Comparison of ENCODE assay signal across 1 cellular context in the genomic region with DNA sequence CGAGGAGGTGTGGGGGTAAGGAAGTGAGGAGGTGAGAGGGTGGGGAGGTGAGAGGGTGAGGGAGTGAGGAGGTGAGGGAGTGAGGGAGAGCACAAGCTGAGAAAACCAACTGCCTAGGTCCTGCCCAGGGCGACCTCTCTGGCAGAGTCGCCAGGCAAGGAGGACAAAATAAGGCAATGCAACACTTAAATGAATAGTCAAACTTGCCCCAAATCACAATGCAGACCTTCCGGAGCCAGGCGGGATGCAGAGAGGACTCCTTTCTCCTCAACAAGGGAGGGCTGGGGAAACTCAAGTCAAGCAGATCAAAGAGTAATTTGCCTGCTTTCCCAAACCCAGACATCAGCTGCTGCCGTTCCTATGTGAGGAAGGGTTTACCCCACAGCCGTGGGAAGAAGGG.
TF ChIP-seq lines count a peak whose summit lies in the region.

No MANE protein-coding gene starts in this region.

TF ChIP-seq in GM12878, 131 proteins besides CTCF, POLR2A, EP300 and RAD21 (continued from another document):
- no peak for TF ChIP-seq SKIL (IDR thresholded peaks at IDR 0.05; ENCODE audit: low read depth, poor library complexity, severe bottlenecking)
- no peak for TF ChIP-seq SMAD5 (IDR thresholded peaks at IDR 0.05; ENCODE audit: low read depth)
- TF ChIP-seq, protein P1, sequence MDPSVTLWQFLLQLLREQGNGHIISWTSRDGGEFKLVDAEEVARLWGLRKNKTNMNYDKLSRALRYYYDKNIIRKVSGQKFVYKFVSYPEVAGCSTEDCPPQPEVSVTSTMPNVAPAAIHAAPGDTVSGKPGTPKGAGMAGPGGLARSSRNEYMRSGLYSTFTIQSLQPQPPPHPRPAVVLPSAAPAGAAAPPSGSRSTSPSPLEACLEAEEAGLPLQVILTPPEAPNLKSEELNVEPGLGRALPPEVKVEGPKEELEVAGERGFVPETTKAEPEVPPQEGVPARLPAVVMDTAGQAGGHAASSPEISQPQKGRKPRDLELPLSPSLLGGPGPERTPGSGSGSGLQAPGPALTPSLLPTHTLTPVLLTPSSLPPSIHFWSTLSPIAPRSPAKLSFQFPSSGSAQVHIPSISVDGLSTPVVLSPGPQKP (IDR thresholded peaks at IDR 0.05; ENCODE audit: low read depth, low read length): no peak
- no peak for TF ChIP-seq PBX3 (IDR thresholded peaks at IDR 0.05; ENCODE audit: insufficient replicate concordance, low read depth, low read length)
- TF ChIP-seq, protein P2, sequence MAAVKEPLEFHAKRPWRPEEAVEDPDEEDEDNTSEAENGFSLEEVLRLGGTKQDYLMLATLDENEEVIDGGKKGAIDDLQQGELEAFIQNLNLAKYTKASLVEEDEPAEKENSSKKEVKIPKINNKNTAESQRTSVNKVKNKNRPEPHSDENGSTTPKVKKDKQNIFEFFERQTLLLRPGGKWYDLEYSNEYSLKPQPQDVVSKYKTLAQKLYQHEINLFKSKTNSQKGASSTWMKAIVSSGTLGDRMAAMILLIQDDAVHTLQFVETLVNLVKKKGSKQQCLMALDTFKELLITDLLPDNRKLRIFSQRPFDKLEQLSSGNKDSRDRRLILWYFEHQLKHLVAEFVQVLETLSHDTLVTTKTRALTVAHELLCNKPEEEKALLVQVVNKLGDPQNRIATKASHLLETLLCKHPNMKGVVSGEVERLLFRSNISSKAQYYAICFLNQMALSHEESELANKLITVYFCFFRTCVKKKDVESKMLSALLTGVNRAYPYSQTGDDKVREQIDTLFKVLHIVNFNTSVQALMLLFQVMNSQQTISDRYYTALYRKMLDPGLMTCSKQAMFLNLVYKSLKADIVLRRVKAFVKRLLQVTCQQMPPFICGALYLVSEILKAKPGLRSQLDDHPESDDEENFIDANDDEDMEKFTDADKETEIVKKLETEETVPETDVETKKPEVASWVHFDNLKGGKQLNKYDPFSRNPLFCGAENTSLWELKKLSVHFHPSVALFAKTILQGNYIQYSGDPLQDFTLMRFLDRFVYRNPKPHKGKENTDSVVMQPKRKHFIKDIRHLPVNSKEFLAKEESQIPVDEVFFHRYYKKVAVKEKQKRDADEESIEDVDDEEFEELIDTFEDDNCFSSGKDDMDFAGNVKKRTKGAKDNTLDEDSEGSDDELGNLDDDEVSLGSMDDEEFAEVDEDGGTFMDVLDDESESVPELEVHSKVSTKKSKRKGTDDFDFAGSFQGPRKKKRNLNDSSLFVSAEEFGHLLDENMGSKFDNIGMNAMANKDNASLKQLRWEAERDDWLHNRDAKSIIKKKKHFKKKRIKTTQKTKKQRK (IDR thresholded peaks at IDR 0.05; ENCODE audit: low read depth, low read length): no peak
- TF ChIP-seq HSF1 (IDR thresholded peaks at IDR 0.05; ENCODE audit: low read depth, low read length): no peak
- TF ChIP-seq HCFC1 (IDR thresholded peaks at IDR 0.05; ENCODE audit: low read length): no peak
- no peak for TF ChIP-seq ZBED1 (IDR thresholded peaks at IDR 0.05; ENCODE audit: borderline replicate concordance)
- TF ChIP-seq, protein P3, sequence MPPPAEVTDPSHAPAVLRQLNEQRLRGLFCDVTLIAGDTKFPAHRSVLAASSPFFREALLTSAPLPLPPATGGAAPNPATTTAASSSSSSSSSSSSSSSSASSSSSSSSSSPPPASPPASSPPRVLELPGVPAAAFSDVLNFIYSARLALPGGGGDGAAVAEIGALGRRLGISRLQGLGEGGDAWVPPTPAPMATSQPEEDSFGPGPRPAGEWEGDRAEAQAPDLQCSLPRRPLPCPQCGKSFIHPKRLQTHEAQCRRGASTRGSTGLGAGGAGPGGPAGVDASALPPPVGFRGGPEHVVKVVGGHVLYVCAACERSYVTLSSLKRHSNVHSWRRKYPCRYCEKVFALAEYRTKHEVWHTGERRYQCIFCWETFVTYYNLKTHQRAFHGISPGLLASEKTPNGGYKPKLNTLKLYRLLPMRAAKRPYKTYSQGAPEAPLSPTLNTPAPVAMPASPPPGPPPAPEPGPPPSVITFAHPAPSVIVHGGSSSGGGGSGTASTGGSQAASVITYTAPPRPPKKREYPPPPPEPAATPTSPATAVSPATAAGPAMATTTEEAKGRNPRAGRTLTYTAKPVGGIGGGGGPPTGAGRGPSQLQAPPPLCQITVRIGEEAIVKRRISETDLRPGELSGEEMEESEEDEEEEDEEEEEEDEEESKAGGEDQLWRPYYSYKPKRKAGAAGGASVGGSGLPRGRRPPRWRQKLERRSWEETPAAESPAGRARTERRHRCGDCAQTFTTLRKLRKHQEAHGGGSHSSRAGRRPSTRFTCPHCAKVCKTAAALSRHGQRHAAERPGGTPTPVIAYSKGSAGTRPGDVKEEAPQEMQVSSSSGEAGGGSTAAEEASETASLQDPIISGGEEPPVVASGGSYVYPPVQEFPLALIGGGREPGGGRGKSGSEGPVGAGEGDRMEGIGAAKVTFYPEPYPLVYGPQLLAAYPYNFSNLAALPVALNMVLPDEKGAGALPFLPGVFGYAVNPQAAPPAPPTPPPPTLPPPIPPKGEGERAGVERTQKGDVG (CRISPR knock-in tag; IDR thresholded peaks at IDR 0.05): no peak
- TF ChIP-seq ESRRA (IDR thresholded peaks at IDR 0.05; ENCODE audit: low read length): no peak
TF ChIP-seq in GM12878: peak in this region for 0.
